Comparison of ENCODE assay signal across 8 cellular contexts in genomic region chr1:88683516-88683847, GRCh38. TPM values are rescaled to one million over a fixed set of nuclear protein-coding genes. Genes with fewer than 3 reads are reported as not detected.
DNase-seq lines count a peak whose midpoint lies in the region; ATAC-seq and TF ChIP-seq lines count a peak whose summit lies in the region.

No MANE protein-coding gene starts in this region.

- H2AFZ ChIP-seq in SU-DHL-6 (ENCODE audit: low read depth, low read length, severe bottlenecking), result peak overlapping the region; percentile 96

- no peak for TF ChIP-seq CTCF in SU-DHL-6 (IDR thresholded peaks at IDR 0.05; ENCODE audit: insufficient read depth, low read length, poor library complexity, severe bottlenecking)

- H3K9me3 ChIP-seq in SU-DHL-6 (ENCODE audit: insufficient read depth, low read length) (no peaks in the 10 kb centered on the region), iPS-18a (ENCODE audit: control insufficient read depth, low read depth, low read length) (no peaks in the 10 kb centered on the region)

- peak overlapping the region; percentile 100 for H3K4me3 ChIP-seq in SU-DHL-6 (ENCODE audit: insufficient read depth, low read length, poor library complexity, severe bottlenecking)
- H3K4me3 ChIP-seq in iPS-18a (ENCODE audit: low read length), result peak overlapping the region; percentile 99

- peaks cover 42% of the 10 kb centered on the region for H3K79me2 ChIP-seq in SU-DHL-6 (ENCODE audit: insufficient read depth, low read length)

- H3F3A ChIP-seq in SU-DHL-6 (ENCODE audit: insufficient read depth), result 0 out of 2 replicates have a peak, but pooled peaks cover 3% of the 10 kb centered on the region

- peak; percentile 22 for ATAC-seq in HG03175 (IDR thresholded peaks at IDR 0.05; ENCODE audit: unreplicated experiment)

- DNase-seq in SHP77 (lab: John Stamatoyannopoulos, UW) (peak; percentile 43 to 53), SHP77 treated with DMSO at 0.1 percent for 48 hours (lab: John Stamatoyannopoulos, UW) (no peak), globus pallidus (ENCODE audit: low spot score) (no peak)
- DNase-seq in stimulated activated CD4-positive, alpha-beta T cell treated with anti-CD3 and anti-CD28 coated beads, Interleukin-1b, Interleukin-23, amount 100 ng/mL, for 24 hours (ENCODE audit: low read depth in 4 of 4, low spot score in 1 of 4), result peak; percentile 6 to 46 (median 24)

- H3K27me3 ChIP-seq in SU-DHL-6 (ENCODE audit: low read length), result no peaks in the 10 kb centered on the region
- no peaks in the 10 kb centered on the region for H3K27me3 ChIP-seq in iPS-18a (ENCODE audit: control insufficient read depth, insufficient read depth, low read length)

- H3K27ac ChIP-seq in SU-DHL-6 (ENCODE audit: low read depth, low read length) (peak overlapping the region; percentile 81), adipose tissue (ENCODE audit: low read depth, low read length) (peak overlapping the region; percentile 72), iPS-18a (ENCODE audit: low read length) (peak overlapping the region; percentile 77)

- peaks cover 22% of the 10 kb centered on the region for H4K20me1 ChIP-seq in SU-DHL-6 (ENCODE audit: low read depth, low read length)

- H3K9me2 ChIP-seq in SU-DHL-6 (replicated peaks; ENCODE audit: insufficient read depth, low read length), result no peaks in the 10 kb centered on the region

- H3K9ac ChIP-seq in SU-DHL-6 (ENCODE audit: low read length) (peak overlapping the region; percentile 95), iPS-18a (ENCODE audit: low read length) (peak overlapping the region; percentile 87)

- H3K4me1 ChIP-seq in iPS-18a (ENCODE audit: control insufficient read depth, low read depth, low read length), result peaks cover 4% of the 10 kb centered on the region

- H3K4me2 ChIP-seq in SU-DHL-6 (ENCODE audit: low read depth, low read length, poor library complexity, severe bottlenecking), result peak overlapping the region; percentile 85

- H3K36me3 ChIP-seq in SU-DHL-6 (ENCODE audit: low read length), result 0 out of 2 replicates have a peak, but pooled peaks cover 2% of the 10 kb centered on the region
- H3K36me3 ChIP-seq in iPS-18a (ENCODE audit: control insufficient read depth, low read depth, low read length), result peaks cover under 1% of the 10 kb centered on the region

- 0% methylated on average over 8 of the region's 8 CpGs for WGBS in adipose tissue, 3 donors

RNA-seq across cellular contexts. Expression of gene PKN2, which starts 0.6 kb away (rescaled TPM):
- polyA plus RNA-seq in adipose tissue, result 10 to 100 TPM in 2 of 3 donors, 1 to 10 TPM in 1; 7.7 to 16.2 (median 14.0) TPM

Comparison
In these comparisons a context has a peak if more than half of its experiments do, and no peak if none do; other contexts are left out.
1. DNase-seq: peak in SHP77 (2 of 2) and stimulated activated CD4-positive, alpha-beta T cell treated with anti-CD3 and anti-CD28 coated beads, Interleukin-1b, Interleukin-23, amount 100 ng/mL, for 24 hours (4 of 4); none in SHP77 treated with DMSO at 0.1 percent for 48 hours (single experiment) and globus pallidus (single experiment).
2. Peak in every context shown above with its lines, with median percentiles within 50 percentile points of each other: H3K27ac ChIP-seq.